Comparison of ENCODE assay signal across 8 cellular contexts in the genomic region with DNA sequence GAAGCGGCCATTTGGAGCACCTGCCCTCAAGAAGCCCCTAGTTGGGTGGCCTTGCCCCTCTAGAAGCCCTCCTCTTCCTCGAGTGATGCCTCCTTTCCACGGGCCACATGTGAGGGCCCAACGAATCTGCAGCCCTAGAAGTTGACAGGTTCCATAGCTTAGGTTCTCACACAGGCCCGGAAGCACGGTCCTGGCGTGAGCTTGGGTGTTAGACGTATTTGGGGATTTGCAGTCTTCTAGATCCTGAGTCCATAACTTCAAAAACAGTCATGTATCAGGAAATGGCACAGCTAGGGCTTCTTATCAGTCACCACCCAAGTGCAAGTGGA. TPM values are rescaled to one million over a fixed set of nuclear protein-coding genes. Genes with fewer than 3 reads are reported as not detected.
DNase-seq lines count a peak whose midpoint lies in the region; ATAC-seq, FAIRE-seq and TF ChIP-seq lines count a peak whose summit lies in the region.

No MANE protein-coding gene starts in this region.

- TF ChIP-seq EP300 in GM12878 (IDR thresholded peaks at IDR 0.05; ENCODE audit: borderline replicate concordance in 1 of 2, control insufficient read depth in 1 of 2, low read depth in 2 of 2, low read length in 2 of 2) = no peak

- peak overlapping the region; percentile 100 for H3K27ac Mint-ChIP-seq in memory B cell

- H3K4me1 Mint-ChIP-seq in memory B cell = peaks cover 17% of the 10 kb centered on the region

- no peaks in the 10 kb centered on the region for H3K9me3 Mint-ChIP-seq in memory B cell

- RAD21 ChIA-PET in GM12878 (lab: Charles Lee; ENCODE audit: unreplicated experiment) = interaction anchor here (0.6 to 2.3 kb wide), 3 partner anchors 9 to 93 kb away, joined by 3 to 9 read pairs (median 9); no protein-coding TSS in a partner anchor

- peak overlapping the region; percentile 70 for H2AFZ ChIP-seq in GM12878 (ENCODE audit: control insufficient read depth, low read depth, low read length)

- peak overlapping the region; percentile 94 for H3K9ac ChIP-seq in GM12878 (ENCODE audit: control insufficient read depth, insufficient read depth, low read length)

- 48% methylated on average over 8 of the region's 8 CpGs for WGBS in GM12878 (ENCODE audit: insufficient coverage, insufficient replicate concordance, low lambda C conversion rate, missing lambda C conversion rate)

- TF ChIP-seq RAD21 in GM12878 (IDR thresholded peaks at IDR 0.05; ENCODE audit: insufficient read depth, low read depth, low read length) = no peak

- BruUV-seq in GM12878 (replicated peaks; lab: Mats Ljungman, UMichigan) = no TSS peak

- H3K4me1 ChIP-seq in GM12878 (ENCODE audit: control insufficient read depth, insufficient read depth, low read length) = peaks cover 13% of the 10 kb centered on the region

- TF ChIP-seq POLR2A in GM12878 (IDR thresholded peaks at IDR 0.05; ENCODE audit: low read depth, low read length) = no peak

- peak overlapping the region; percentile 100 for H3K4me3 Mint-ChIP-seq in memory B cell

- DNase-seq in AG09309 (ENCODE audit: low read depth) = no peak
- DNase-seq in HFF-Myc (ENCODE audit: extremely low read depth, low read depth) = no peak
- DNase-seq in GM12878 (ENCODE audit: low read depth, low spot score) = no peak
- DNase-seq in memory B cell (ENCODE audit: low spot score in 2 of 2) = no peak
- no peak for DNase-seq in NCI-H226
- DNase-seq in HTR-8/SVneo (ENCODE audit: insufficient read length, low spot score) = no peak
- DNase-seq in GM10248 (ENCODE audit: extremely low spot score) = no peak

- H3K36me3 Mint-ChIP-seq in memory B cell = peaks cover 5% of the 10 kb centered on the region

- SMC1A ChIA-PET in GM12878 (lab: Charles Lee; ENCODE audit: uncharacterized antibody, unreplicated experiment) = interaction anchor here (0.7 to 1.2 kb wide), 5 partner anchors 9 to 408 kb away, joined by 3 to 5 read pairs (median 3); no protein-coding TSS in a partner anchor

- TF ChIP-seq CTCF in AG09309 (IDR thresholded peaks at IDR 0.05; ENCODE audit: control insufficient read depth, insufficient read depth, low read depth, low read length, missing control alignments) (no peak), HFF-Myc (IDR thresholded peaks at IDR 0.05; ENCODE audit: low read depth, low read length, missing control alignments) (no peak), GM12878 (IDR thresholded peaks at IDR 0.05 in 2 of 3, conservative IDR thresholded peaks at IDR 0.05 in 1 of 3; ENCODE audit: control insufficient read depth in 2 of 3, extremely low read depth in 1 of 3, insufficient read depth in 1 of 3, low read depth in 3 of 3, low read length in 3 of 3) (no peak), GM10248 (IDR thresholded peaks at IDR 0.05; ENCODE audit: control extremely low read depth, extremely low read depth, low read depth, missing control alignments) (no peak)

- intact Hi-C loops in GM12878 (cut with micrococcal nuclease; ENCODE audit: unreplicated experiment) = no loop called here

- FAIRE-seq in GM12878 (lab: Jason Lieb, UNC) (no peak), HTR-8/SVneo (lab: Jason Lieb, UNC) (no peak)

- no peaks in the 10 kb centered on the region for H3K36me3 ChIP-seq in GM12878 (ENCODE audit: control insufficient read depth in 2 of 2, insufficient read depth in 2 of 2, low read length in 1 of 2)

- peak overlapping the region; percentile 50 for H3K4me3 ChIP-seq in AG09309 (ENCODE audit: control insufficient read depth, low read depth, low read length)
- peak overlapping the region; percentile 69 for H3K4me3 ChIP-seq in HFF-Myc (replicated peaks; ENCODE audit: low read depth, low read length)
- peak overlapping the region; percentile 98 for H3K4me3 ChIP-seq in GM12878

- no peaks in the 10 kb centered on the region for H4K20me1 ChIP-seq in GM12878 (ENCODE audit: control insufficient read depth, insufficient read depth)

- H3K9me3 ChIP-seq in GM12878 (replicated peaks; ENCODE audit: control insufficient read depth, insufficient read depth, low read length) = no peaks in the 10 kb centered on the region

- no peaks in the 10 kb centered on the region for H3K27me3 ChIP-seq in GM12878 (replicated peaks in 1 of 2; ENCODE audit: control insufficient read depth in 2 of 2, insufficient read depth in 2 of 2, low read length in 1 of 2)

- POLR2A ChIA-PET in GM12878 (lab: Charles Lee) = interaction anchor here (0.5 to 1.3 kb wide), 4 partner anchors 9 to 122 kb away, joined by 3 to 7 read pairs (median 4); no protein-coding TSS in a partner anchor
- POLR2A ChIA-PET in GM10248 (lab: Yijun Ruan, JAX) = no interaction called here

- H3K4me2 ChIP-seq in GM12878 (ENCODE audit: control insufficient read depth, insufficient read depth) = peak overlapping the region; percentile 83

- peak overlapping the region; percentile 91 for H3K27ac ChIP-seq in GM12878 (ENCODE audit: control insufficient read depth, insufficient read depth)

- no peak for ATAC-seq in GM12878
- ATAC-seq in memory B cell (ENCODE audit: low read depth) = no peak
- no peak for ATAC-seq in GM18873 (IDR thresholded peaks at IDR 0.05; ENCODE audit: low FRiP score, unreplicated experiment)

- peaks cover 62% of the 10 kb centered on the region for H3K79me2 ChIP-seq in GM12878 (ENCODE audit: control insufficient read depth, insufficient read depth, low read length)

- no peaks in the 10 kb centered on the region for H3K27me3 Mint-ChIP-seq in memory B cell

- in situ Hi-C loops in GM12878 (cut with MboI) = no loop called here

- CTCF ChIA-PET in GM12878 (lab: Yijun Ruan, JAX) = interaction anchor here (0.9 to 2.4 kb wide), 3 partner anchors 25 to 93 kb away, joined by 3 to 7 read pairs (median 6); no protein-coding TSS in a partner anchor
- CTCF ChIA-PET in GM10248 (lab: Yijun Ruan, JAX) = no interaction called here

TF ChIP-seq in GM12878, 131 proteins besides CTCF, POLR2A, EP300 and RAD21 (continues in another document):
- TF ChIP-seq SUZ12 (IDR thresholded peaks at IDR 0.05; ENCODE audit: unreplicated experiment) (no peak), POLR2AphosphoS2 (IDR thresholded peaks at IDR 0.05; ENCODE audit: low read depth, low read length) (no peak), SIN3A (IDR thresholded peaks at IDR 0.05; ENCODE audit: low read depth, low read length) (no peak), HDGF (IDR thresholded peaks at IDR 0.05) (0 out of 2 replicates have a peak, but pooled peaks have one; percentile 50), CBX3 (IDR thresholded peaks at IDR 0.05; ENCODE audit: borderline replicate concordance, low read depth) (no peak)
- TF ChIP-seq, protein P1, sequence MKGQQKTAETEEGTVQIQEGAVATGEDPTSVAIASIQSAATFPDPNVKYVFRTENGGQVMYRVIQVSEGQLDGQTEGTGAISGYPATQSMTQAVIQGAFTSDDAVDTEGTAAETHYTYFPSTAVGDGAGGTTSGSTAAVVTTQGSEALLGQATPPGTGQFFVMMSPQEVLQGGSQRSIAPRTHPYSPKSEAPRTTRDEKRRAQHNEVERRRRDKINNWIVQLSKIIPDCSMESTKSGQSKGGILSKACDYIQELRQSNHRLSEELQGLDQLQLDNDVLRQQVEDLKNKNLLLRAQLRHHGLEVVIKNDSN (IDR thresholded peaks at IDR 0.05; ENCODE audit: borderline replicate concordance, extremely low read length, insufficient read depth, low read depth, low read length) = no peak
- TF ChIP-seq, protein P2, sequence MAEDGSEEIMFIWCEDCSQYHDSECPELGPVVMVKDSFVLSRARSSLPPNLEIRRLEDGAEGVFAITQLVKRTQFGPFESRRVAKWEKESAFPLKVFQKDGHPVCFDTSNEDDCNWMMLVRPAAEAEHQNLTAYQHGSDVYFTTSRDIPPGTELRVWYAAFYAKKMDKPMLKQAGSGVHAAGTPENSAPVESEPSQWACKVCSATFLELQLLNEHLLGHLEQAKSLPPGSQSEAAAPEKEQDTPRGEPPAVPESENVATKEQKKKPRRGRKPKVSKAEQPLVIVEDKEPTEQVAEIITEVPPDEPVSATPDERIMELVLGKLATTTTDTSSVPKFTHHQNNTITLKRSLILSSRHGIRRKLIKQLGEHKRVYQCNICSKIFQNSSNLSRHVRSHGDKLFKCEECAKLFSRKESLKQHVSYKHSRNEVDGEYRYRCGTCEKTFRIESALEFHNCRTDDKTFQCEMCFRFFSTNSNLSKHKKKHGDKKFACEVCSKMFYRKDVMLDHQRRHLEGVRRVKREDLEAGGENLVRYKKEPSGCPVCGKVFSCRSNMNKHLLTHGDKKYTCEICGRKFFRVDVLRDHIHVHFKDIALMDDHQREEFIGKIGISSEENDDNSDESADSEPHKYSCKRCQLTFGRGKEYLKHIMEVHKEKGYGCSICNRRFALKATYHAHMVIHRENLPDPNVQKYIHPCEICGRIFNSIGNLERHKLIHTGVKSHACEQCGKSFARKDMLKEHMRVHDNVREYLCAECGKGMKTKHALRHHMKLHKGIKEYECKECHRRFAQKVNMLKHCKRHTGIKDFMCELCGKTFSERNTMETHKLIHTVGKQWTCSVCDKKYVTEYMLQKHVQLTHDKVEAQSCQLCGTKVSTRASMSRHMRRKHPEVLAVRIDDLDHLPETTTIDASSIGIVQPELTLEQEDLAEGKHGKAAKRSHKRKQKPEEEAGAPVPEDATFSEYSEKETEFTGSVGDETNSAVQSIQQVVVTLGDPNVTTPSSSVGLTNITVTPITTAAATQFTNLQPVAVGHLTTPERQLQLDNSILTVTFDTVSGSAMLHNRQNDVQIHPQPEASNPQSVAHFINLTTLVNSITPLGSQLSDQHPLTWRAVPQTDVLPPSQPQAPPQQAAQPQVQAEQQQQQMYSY (CRISPR knock-in tag; IDR thresholded peaks at IDR 0.05) = no peak

RNA-seq across cellular contexts. Expression of a gene that starts 0.4 kb away (rescaled TPM):
- 53.0 and 64.6 TPM in 2 replicates for total RNA-seq in GM12878 (2013; cell fraction: nucleolus; rRNA removed)
- total RNA-seq in GM12878 (2014; rRNA removed) (28.5 and 29.2 TPM in 2 replicates), GM12878 (2014; rRNA removed; fragmentation: Illumina TruSeq; extraction: Trizol) (24.8 and 26.5 TPM in 2 replicates), GM12878 (2021) (38.7 and 41.9 TPM in 2 replicates)
- polyA plus RNA-seq in GM12878 (2011; ENCODE audit: low read depth) = 14.9 TPM
- polyA plus RNA-seq in GM12878 (2011; rRNA removed) (27.8 and 38.2 TPM in 2 replicates), GM12878 (2014; fragmentation: Illumina TruSeq; extraction: Trizol) (37.2 and 42.0 TPM in 2 replicates), GM12878 (2014; fragmentation: Nextera tagmentation; extraction: Ambion mirVana) (10 to 100 TPM in 1 of 2 experiments, 1 to 10 TPM in 1; 5.7 to 11.5 TPM), GM12878 (2014; rRNA removed) (30.5 and 34.5 TPM in 2 replicates), GM12878 (2016; fragmentation: Nextera tagmentation; extraction: Ambion mirVana) (1 to 10 TPM; 7.4 to 9.3 TPM)
- polyA plus RNA-seq in GM12878 (2011; cell fraction: cytosol; rRNA removed) = 30.3 and 30.4 TPM in 2 replicates
- 27.5 and 28.0 TPM in 2 replicates for polyA plus RNA-seq in GM12878 (2011; cell fraction: nucleus; rRNA removed)
- 27.9 and 28.1 TPM in 2 replicates for polyA plus RNA-seq in GM12878 (2012)
- 165 and 166 TPM in 2 replicates for polyA minus RNA-seq in GM12878 (2011; rRNA and poly(A)+ RNA removed)
- 22.9 and 25.5 TPM in 2 replicates for polyA minus RNA-seq in GM12878 (2011; cell fraction: cytosol; rRNA and poly(A)+ RNA removed)
- 22.7 and 43.4 TPM in 2 replicates for polyA minus RNA-seq in GM12878 (2011; cell fraction: nucleus; rRNA and poly(A)+ RNA removed)
